In the genomic region with DNA sequence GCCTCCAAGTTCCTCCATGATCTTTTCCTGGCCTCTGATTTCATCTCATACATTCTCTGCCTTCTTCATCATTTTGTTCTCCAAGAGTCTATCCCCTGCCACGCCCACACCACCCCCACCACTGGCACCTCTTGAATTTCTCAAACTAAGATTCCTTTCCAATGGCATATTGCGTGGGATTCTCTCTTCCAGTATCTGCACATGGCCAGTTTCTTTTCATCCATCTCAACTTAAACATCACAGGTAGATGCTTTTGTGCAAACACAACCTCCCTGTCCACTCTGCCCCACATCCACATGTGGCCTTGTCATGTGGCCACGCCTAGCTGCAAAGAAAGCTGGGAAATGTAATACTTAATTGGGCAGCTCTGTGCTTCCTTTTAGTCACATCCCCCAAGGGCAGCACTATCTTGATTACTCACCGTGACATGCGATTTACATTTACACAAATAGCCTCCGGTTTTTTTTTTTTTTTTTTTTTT, we compare ENCODE assay signal across 11 cellular contexts. TPM values are rescaled to one million over a fixed set of nuclear protein-coding genes. Genes with fewer than 3 reads are reported as not detected.
A peak's percentile ranks its signal among the peaks of the same experiment; 100 is the strongest.
DNase-seq lines count a peak whose midpoint lies in the region; ATAC-seq and TF ChIP-seq lines count a peak whose summit lies in the region.
"Had no signal": no experiment of that assay in that cellular context is flagged by ENCODE, and none has a peak within 500 bp of the region (broad histone marks: within the 10 kb centered on the region; RNA-seq: fewer than 3 reads in every experiment).

No MANE protein-coding gene starts in this region.

- CTCF ChIA-PET in BJ (lab: Yijun Ruan, JAX) = interaction anchor here (2.0 kb wide), 1 partner anchor 117 kb away, joined by 8 read pairs; no protein-coding TSS in a partner anchor

- H3K36me3 ChIP-seq in BJ (ENCODE audit: control insufficient read depth, insufficient read depth, low read length) = no peaks in the 10 kb centered on the region

- no peak for TF ChIP-seq CTCF in BJ (IDR thresholded peaks at IDR 0.05; ENCODE audit: insufficient read depth, low read depth, low read length)

- H3K4me3 Mint-ChIP-seq in activated T-helper 17 cell treated with anti-CD3 and anti-CD28 coated beads, Interleukin-2, amount 50 U/mL, for 72 hours = no peak overlapping the region

- no peaks in the 10 kb centered on the region for H3K36me3 Mint-ChIP-seq in activated T-helper 17 cell treated with anti-CD3 and anti-CD28 coated beads, Interleukin-2, amount 50 U/mL, for 72 hours (ENCODE audit: low read depth)

- peaks cover 16% of the 10 kb centered on the region for H3K4me1 Mint-ChIP-seq in activated T-helper 17 cell treated with anti-CD3 and anti-CD28 coated beads, Interleukin-2, amount 50 U/mL, for 72 hours

- no peak overlapping the region for H3K27ac Mint-ChIP-seq in activated T-helper 17 cell treated with anti-CD3 and anti-CD28 coated beads, Interleukin-2, amount 50 U/mL, for 72 hours

- H3K27me3 Mint-ChIP-seq in activated T-helper 17 cell treated with anti-CD3 and anti-CD28 coated beads, Interleukin-2, amount 50 U/mL, for 72 hours = no peaks in the 10 kb centered on the region

- DNase-seq in BJ (ENCODE audit: low read depth) = peak; percentile 46
- DNase-seq in HS-5 (ENCODE audit: low read depth) = peak; percentile 98
- DNase-seq in SW480 (ENCODE audit: low spot score) = peak; percentile 73
- peak; percentile 32 for DNase-seq in fibroblast of peridontal ligament (ENCODE audit: extremely low read depth)
- no peak for DNase-seq in pons (ENCODE audit: low spot score)
- no peak for DNase-seq in hypothalamus (lab: John Stamatoyannopoulos, UW)
- DNase-seq: activated T-cell treated with anti-CD3 and anti-CD28 coated beads, Interleukin-2, amount 50 U/mL, for 1 hour; small intestine had no signal

- POLR2A ChIA-PET in BJ (lab: Charles Lee) = interaction anchor here (0.7 kb wide), 1 partner anchor 126 kb away, joined by 7 read pairs; no protein-coding TSS in a partner anchor

- no peaks in the 10 kb centered on the region for H3K27me3 ChIP-seq in BJ (ENCODE audit: control insufficient read depth, insufficient read depth, low read length)

- ATAC-seq in HG02970 (IDR thresholded peaks at IDR 0.05; ENCODE audit: low FRiP score, unreplicated experiment) = no peak
- no peak for ATAC-seq in activated T-helper 17 cell treated with anti-CD3 and anti-CD28 coated beads, Interleukin-2, amount 50 U/mL, for 72 hours (replicated peaks)
- ATAC-seq: SK-N-SH treated with all-trans-retinoic acid at 6 μM for 48 hours had no signal

- H3K9me3 Mint-ChIP-seq in activated T-helper 17 cell treated with anti-CD3 and anti-CD28 coated beads, Interleukin-2, amount 50 U/mL, for 72 hours = peaks cover 6% of the 10 kb centered on the region

- no peak overlapping the region for H3K4me3 ChIP-seq in BJ (ENCODE audit: low read depth, low read length)

RNA-seq across cellular contexts. Expression of a gene that starts 33.4 kb away (rescaled TPM):
- polyA plus RNA-seq in BJ (2011; rRNA removed) = 11.8 and 12.7 TPM in 2 replicates
- polyA minus RNA-seq in BJ (2011; rRNA and poly(A)+ RNA removed) = 13.3 and 14.7 TPM in 2 replicates
- 10 to 100 TPM; 35.3 to 39.4 TPM for total RNA-seq in activated T-helper 17 cell treated with anti-CD3 and anti-CD28 coated beads, Interleukin-2, amount 50 U/mL, for 72 hours

Comparison
In these comparisons a context has a peak if more than half of its experiments do, and no peak if none do; other contexts are left out.
1. DNase-seq: peak in BJ (single experiment), HS-5 (single experiment), SW480 (single experiment) and fibroblast of peridontal ligament (single experiment); none in pons (single experiment) and hypothalamus (0 of 51).